In genomic region chr5:59088546-59088945, GRCh38 we compare ENCODE assay signal across 28 cellular contexts.
"Had no signal": no experiment of that assay in that cellular context is flagged by ENCODE, and none has a peak within 500 bp of the region (broad histone marks: within the 10 kb centered on the region; RNA-seq: fewer than 3 reads in every experiment).

No MANE protein-coding gene starts in this region.

- H3K27ac ChIP-seq: brain microvascular endothelial cell, cardiac muscle cell, coronary artery, dorsolateral prefrontal cortex, WERI-Rb-1 had no signal

- DNase-seq: activated B cell treated with CpG ODN at 0.5 μM for 24 hours; activated CD4-positive, alpha-beta T cell treated with anti-CD3 and anti-CD28 coated beads for 48 hours; activated CD4-positive, alpha-beta T cell treated with anti-CD3 and anti-CD28 coated beads, Interleukin-2, amount 50 U/mL, for 1 hour; activated CD4-positive, alpha-beta T cell treated with anti-CD3 and anti-CD28 coated beads, Interleukin-2, amount 50 U/mL, for 48 hours; activated CD8-positive, alpha-beta memory T cell treated with anti-CD3 and anti-CD28 coated beads for 24 hours; activated CD8-positive, alpha-beta T cell treated with anti-CD3 and anti-CD28 coated beads for 36 hours; activated effector memory CD4-positive, alpha-beta T cell treated with Interleukin-2 at 50 U/mL for 16 hours; activated gamma-delta T cell treated with Interleukin-2 at 50 U/mL for 16 hours; activated naive CD4-positive, alpha-beta T cell treated with anti-CD3 and anti-CD28 coated beads, Interleukin-2, amount 50 U/mL, for 16 hours; activated naive CD4-positive, alpha-beta T cell treated with Interleukin-2 at 50 U/mL for 16 hours; activated T-cell treated with anti-CD3 and anti-CD28 coated beads, Interleukin-2, amount 50 U/mL, for 4 hours; amniotic stem cell; anterior cingulate cortex; brain microvascular endothelial cell; dorsolateral prefrontal cortex; effector memory CD4-positive, alpha-beta T cell; endodermal cell; erythroblast; foreskin fibroblast; head of caudate nucleus; T-helper 1 cell; T-helper 17 cell; T1000; WERI-Rb-1 had no signal

- ATAC-seq: activated CD4-positive, CD25-positive, alpha-beta regulatory T cell treated with anti-CD3 and anti-CD28 coated beads, Interleukin-2, amount 50 U/mL, for 24 hours; activated CD8-positive, alpha-beta T cell treated with anti-CD3 and anti-CD28 coated beads for 36 hours; activated T-cell treated with anti-CD3 and anti-CD28 coated beads, Interleukin-2, amount 50 U/mL, for 4 hours; activated T-helper 17 cell treated with anti-CD3 and anti-CD28 coated beads, Interleukin-2, amount 50 U/mL, for 72 hours; T-helper 17 cell had no signal

- H3K4me3 ChIP-seq: cardiac muscle cell, coronary artery, dorsolateral prefrontal cortex had no signal

- H3K27me3 ChIP-seq: brain microvascular endothelial cell, cardiac muscle cell, dorsolateral prefrontal cortex had no signal
